In the genomic region with DNA sequence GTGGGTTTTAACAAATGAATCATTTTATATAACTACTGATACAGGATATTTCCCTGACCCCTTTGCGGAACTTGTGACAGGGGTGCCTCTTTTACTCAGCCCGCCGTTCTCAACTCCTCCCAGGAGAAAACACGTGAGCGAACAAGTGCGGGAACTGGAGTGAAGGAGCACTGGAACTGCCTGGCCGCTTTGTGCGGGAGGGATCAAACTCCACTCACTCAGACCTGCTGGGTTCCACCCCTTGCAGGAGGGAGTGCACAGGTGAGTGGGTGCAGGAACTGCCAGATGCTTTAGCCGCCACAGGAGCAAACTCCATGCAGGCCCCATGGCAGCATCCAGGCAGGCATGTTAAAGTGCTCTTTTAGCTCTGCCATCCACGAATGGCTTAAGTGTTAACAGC, we compare ENCODE assay signal across 18 cellular contexts.
DNase-seq lines count a peak whose midpoint lies in the region; ATAC-seq, FAIRE-seq and TF ChIP-seq lines count a peak whose summit lies in the region.
"Had no signal": no experiment of that assay in that cellular context is flagged by ENCODE, and none has a peak within 500 bp of the region (broad histone marks: within the 10 kb centered on the region; RNA-seq: fewer than 3 reads in every experiment).

No MANE protein-coding gene starts in this region.

- H3K4me2 ChIP-seq in GM23338: no peak overlapping the region
- no peak overlapping the region for H3K4me2 ChIP-seq in H1 (ENCODE audit: insufficient read depth in 1 of 2, low read depth in 2 of 2, low read length in 2 of 2)
- H3K4me2 ChIP-seq in neuronal stem cell (ENCODE audit: insufficient read depth, low read length, poor library complexity, severe bottlenecking): no peak overlapping the region
- H3K4me2 ChIP-seq: BLaER1 had no signal

- H3K36me3 ChIP-seq in GM23338 (ENCODE audit: insufficient read depth): peaks cover 7% of the 10 kb centered on the region; the same call in 1 of the 2 replicates
- H3K36me3 ChIP-seq in H1 (ENCODE audit: control insufficient read depth in 2 of 4, insufficient read depth in 4 of 4, low read length in 3 of 4): no peaks in the 10 kb centered on the region
- H3K36me3 ChIP-seq in neuronal stem cell (replicated peaks in 1 of 2; ENCODE audit: control insufficient read depth in 2 of 2, insufficient read depth in 2 of 2, low read length in 2 of 2): no peaks in the 10 kb centered on the region
- H3K36me3 ChIP-seq in aorta (ENCODE audit: control insufficient read depth in 1 of 2, insufficient read depth in 2 of 2, low read length in 1 of 2): no peaks in the 10 kb centered on the region
- H3K36me3 ChIP-seq: BLaER1 had no signal

- H3K9me3 Mint-ChIP-seq in GM23338: no peaks in the 10 kb centered on the region; the same call in 2 of the 3 replicates
- no peaks in the 10 kb centered on the region for H3K9me3 Mint-ChIP-seq in stimulated activated memory B cell treated with anti-CD40 and anti-IgM and Interleukin-4, amounts not matched to agents 10 μg/mL and 1 μg/mL and 100 μg/mL, for 72 hours

- H3K4me1 Mint-ChIP-seq in GM23338: no peaks in the 10 kb centered on the region
- no peaks in the 10 kb centered on the region for H3K4me1 Mint-ChIP-seq in stimulated activated memory B cell treated with anti-CD40 and anti-IgM and Interleukin-4, amounts not matched to agents 10 μg/mL and 1 μg/mL and 100 μg/mL, for 72 hours
- H3K4me1 Mint-ChIP-seq: CD14-positive monocyte; CD4-positive, alpha-beta memory T cell; H9 had no signal

- H3K14ac ChIP-seq in H1 (ENCODE audit: insufficient read length) (no peak overlapping the region), neuronal stem cell (ENCODE audit: low read length) (peak overlapping the region; percentile 38)

- TF ChIP-seq EP300 in H1 (IDR thresholded peaks at IDR 0.05; ENCODE audit: borderline replicate concordance in 1 of 2, low read depth in 2 of 2, low read length in 2 of 2): no peak

- ATAC-seq in GM23338: no peak
- peak; percentile 20 for ATAC-seq in stimulated activated memory B cell treated with anti-CD40 and anti-IgM and Interleukin-4, amounts not matched to agents 10 μg/mL and 1 μg/mL and 100 μg/mL, for 72 hours
- no peak for ATAC-seq in aorta (ENCODE audit: low FRiP score)

- H3K79me2 ChIP-seq in GM23338 (replicated peaks; ENCODE audit: insufficient read depth) (no peaks in the 10 kb centered on the region), H1 (ENCODE audit: control insufficient read depth in 1 of 2, insufficient read depth in 2 of 2, low read length in 2 of 2) (no peaks in the 10 kb centered on the region)

- POLR2A ChIA-PET in H1 (lab: Charles Lee; ENCODE audit: partially characterized antibody): no interaction called here

- no peak overlapping the region for H3K27ac Mint-ChIP-seq in GM23338
- no peak overlapping the region for H3K27ac Mint-ChIP-seq in stimulated activated memory B cell treated with anti-CD40 and anti-IgM and Interleukin-4, amounts not matched to agents 10 μg/mL and 1 μg/mL and 100 μg/mL, for 72 hours
- H3K27ac Mint-ChIP-seq: CD14-positive monocyte; CD4-positive, alpha-beta memory T cell; H9 had no signal

- H3F3A ChIP-seq in GM23338 (replicated peaks; ENCODE audit: low read depth): no peaks in the 10 kb centered on the region

- no peak for TF ChIP-seq CTCF in GM23338 (conservative IDR thresholded peaks at IDR 0.05; ENCODE audit: low read depth in 2 of 2)
- TF ChIP-seq CTCF in H1 (IDR thresholded peaks at IDR 0.05; ENCODE audit: control extremely low read depth in 1 of 3, insufficient read depth in 1 of 3, low read depth in 1 of 3, low read length in 3 of 3): no peak

- H2AK5ac ChIP-seq in H1 (ENCODE audit: low read depth, low read length) (no peak overlapping the region), neuronal stem cell (ENCODE audit: low read depth, low read length) (no peak overlapping the region)

- H2BK15ac ChIP-seq in H1 (ENCODE audit: low read length): no peak overlapping the region
- no peak overlapping the region for H2BK15ac ChIP-seq in neuronal stem cell (ENCODE audit: low read length)

- H3K27ac ChIP-seq in GM23338 (ENCODE audit: low read depth) (no peak overlapping the region), H1 (ENCODE audit: low read depth, low read length) (no peak overlapping the region), neuronal stem cell (replicated peaks; ENCODE audit: low read length) (no peak overlapping the region), aorta (ENCODE audit: low read depth in 1 of 2, low read length in 2 of 2) (no peak overlapping the region)
- H3K27ac ChIP-seq: BLaER1 had no signal

- H3K27me3 ChIP-seq in GM23338 (ENCODE audit: insufficient read depth) (no peaks in the 10 kb centered on the region), H1 (replicated peaks in 1 of 4; ENCODE audit: control insufficient read depth in 3 of 4, extremely low read depth in 1 of 4, insufficient read depth in 3 of 4, low read length in 3 of 4) (no peaks in the 10 kb centered on the region), neuronal stem cell (ENCODE audit: control insufficient read depth in 3 of 3, insufficient read depth in 3 of 3, low read depth in 1 of 3, low read length in 3 of 3) (no peaks in the 10 kb centered on the region), aorta (ENCODE audit: control insufficient read depth in 1 of 2, insufficient read depth in 2 of 2, low read length in 1 of 2) (no peaks in the 10 kb centered on the region)
- H3K27me3 ChIP-seq: BLaER1 had no signal

- H3K4me3 Mint-ChIP-seq in GM23338: no peak overlapping the region
- H3K4me3 Mint-ChIP-seq in stimulated activated memory B cell treated with anti-CD40 and anti-IgM and Interleukin-4, amounts not matched to agents 10 μg/mL and 1 μg/mL and 100 μg/mL, for 72 hours: no peak overlapping the region
- H3K4me3 Mint-ChIP-seq: CD14-positive monocyte; CD4-positive, alpha-beta memory T cell; H9 had no signal

- H3K18ac ChIP-seq in H1 (ENCODE audit: extremely low read depth, low read length) (no peak overlapping the region), neuronal stem cell (ENCODE audit: low read length) (no peak overlapping the region)

- H2BK12ac ChIP-seq in H1 (ENCODE audit: low read depth, low read length): no peak overlapping the region
- no peak overlapping the region for H2BK12ac ChIP-seq in neuronal stem cell (ENCODE audit: low read length)

- H3K9ac ChIP-seq in H1 (replicated peaks in 1 of 4; ENCODE audit: extremely low read depth in 1 of 4, low read depth in 3 of 4, low read length in 3 of 4) (no peak overlapping the region), neuronal stem cell (ENCODE audit: low read depth, low read length, poor library complexity) (no peak overlapping the region)
- H3K9ac ChIP-seq: BLaER1 had no signal

- H2BK5ac ChIP-seq in H1 (ENCODE audit: low read depth, low read length) (no peak overlapping the region), neuronal stem cell (ENCODE audit: low read length) (no peak overlapping the region)

- CTCF ChIA-PET in H1 (lab: Charles Lee; ENCODE audit: partially characterized antibody): no interaction called here

- H3K27me3 Mint-ChIP-seq in GM23338 (ENCODE audit: insufficient read depth, low read depth, poor library complexity): peaks cover 3% of the 10 kb centered on the region
- H3K27me3 Mint-ChIP-seq in stimulated activated memory B cell treated with anti-CD40 and anti-IgM and Interleukin-4, amounts not matched to agents 10 μg/mL and 1 μg/mL and 100 μg/mL, for 72 hours: no peaks in the 10 kb centered on the region
- H3K27me3 Mint-ChIP-seq: CD4-positive, alpha-beta memory T cell had no signal

- no peaks in the 10 kb centered on the region for H3K36me3 Mint-ChIP-seq in GM23338 (ENCODE audit: low read depth)
- no peaks in the 10 kb centered on the region for H3K36me3 Mint-ChIP-seq in stimulated activated memory B cell treated with anti-CD40 and anti-IgM and Interleukin-4, amounts not matched to agents 10 μg/mL and 1 μg/mL and 100 μg/mL, for 72 hours
- H3K36me3 Mint-ChIP-seq: CD14-positive monocyte; CD4-positive, alpha-beta memory T cell had no signal

- no peak for FAIRE-seq in H1 (lab: Jason Lieb, UNC)
- FAIRE-seq: GM12892, GM18507 had no signal

- H3K4me1 ChIP-seq in GM23338 (ENCODE audit: insufficient read depth): no peaks in the 10 kb centered on the region
- no peaks in the 10 kb centered on the region for H3K4me1 ChIP-seq in H1 (replicated peaks in 1 of 4; ENCODE audit: control insufficient read depth in 3 of 4, insufficient read depth in 4 of 4, low read length in 3 of 4)
- H3K4me1 ChIP-seq in neuronal stem cell (ENCODE audit: control insufficient read depth in 2 of 2, insufficient read depth in 1 of 2, low read depth in 1 of 2, low read length in 2 of 2): no peaks in the 10 kb centered on the region
- H3K4me1 ChIP-seq in aorta (ENCODE audit: control insufficient read depth in 1 of 2, insufficient read depth in 2 of 2, low read length in 2 of 2): no peaks in the 10 kb centered on the region
- H3K4me1 ChIP-seq: BLaER1 had no signal

- no peak for TF ChIP-seq POLR2A in H1 (IDR thresholded peaks at IDR 0.05; ENCODE audit: control extremely low read depth in 1 of 2, low read depth in 2 of 2, low read length in 2 of 2)

- H4K91ac ChIP-seq in H1 (replicated peaks; ENCODE audit: insufficient read length, low read length): no peak overlapping the region
- no peak overlapping the region for H4K91ac ChIP-seq in neuronal stem cell (ENCODE audit: low read depth, low read length, poor library complexity)

- H2BK120ac ChIP-seq in H1 (replicated peaks; ENCODE audit: low read depth, low read length) (no peak overlapping the region), neuronal stem cell (ENCODE audit: low read depth, low read length) (no peak overlapping the region)

- 91% methylated on average over 10 of the region's 10 CpGs; no CpG with 5 or more reads in 1 of the 2 experiments for WGBS in H1 (ENCODE audit: extremely low coverage in 1 of 2, insufficient coverage in 1 of 2, insufficient read length in 1 of 2, insufficient replicate concordance in 2 of 2, low coverage in 1 of 2, low lambda C conversion rate in 2 of 2, missing lambda C conversion rate in 1 of 2), 2 experiments
- WGBS in neuronal stem cell (ENCODE audit: extremely low coverage in 2 of 2, insufficient read length in 2 of 2, insufficient replicate concordance in 1 of 2), 2 donors: no CpG with 5 or more reads among the region's 10 CpGs
- 87 to 89% methylated on average over 10 of the region's 10 CpGs for WGBS in aorta, 2 donors

- H3K23me2 ChIP-seq in H1 (ENCODE audit: low read depth, low read length): no peaks in the 10 kb centered on the region

- H2AFZ ChIP-seq in GM23338 (peak overlapping the region; percentile 70; the same call in 1 of the 2 replicates), H1 (ENCODE audit: low read length) (peak overlapping the region; percentile 88), neuronal stem cell (ENCODE audit: low read length) (peak overlapping the region; percentile 59)

- 0 out of 4 replicates have a peak, but pooled peaks cover 0 to 3% of the 10 kb centered on the region in 2 experiments for H3K9me3 ChIP-seq in H1 (ENCODE audit: insufficient read depth in 2 of 2, low read depth in 1 of 2, low read length in 1 of 2)
- H3K9me3 ChIP-seq in neuronal stem cell (replicated peaks in 1 of 2; ENCODE audit: control insufficient read depth in 2 of 2, insufficient read depth in 1 of 2, low read depth in 1 of 2, low read length in 2 of 2): no peaks in the 10 kb centered on the region
- H3K9me3 ChIP-seq in aorta (ENCODE audit: control insufficient read depth, low read length): no peaks in the 10 kb centered on the region
- H3K9me3 ChIP-seq: BLaER1 had no signal

- H4K5ac ChIP-seq in H1 (ENCODE audit: insufficient read length, low read depth, low read length): no peak overlapping the region

- H3K79me1 ChIP-seq in H1 (ENCODE audit: low read depth, low read length) (no peaks in the 10 kb centered on the region), neuronal stem cell (ENCODE audit: low read depth, low read length) (no peaks in the 10 kb centered on the region)

- H3K4me3 ChIP-seq in GM23338 (no peak overlapping the region), H1 (ENCODE audit: extremely low read depth in 1 of 4, insufficient read depth in 2 of 4, low read depth in 3 of 4, low read length in 4 of 4) (no peak overlapping the region), neuronal stem cell (ENCODE audit: low read length in 2 of 2) (no peak overlapping the region), aorta (ENCODE audit: low read length in 2 of 2) (no peak overlapping the region)
- H3K4me3 ChIP-seq: BLaER1 had no signal

- intact Hi-C loops in aorta (cut with DNase I): no loop called here

- DNase-seq in GM23338 (ENCODE audit: low spot score): no peak
- DNase-seq in H1 (ENCODE audit: low read depth in 1 of 2, low spot score in 2 of 2): no peak
- no peak for DNase-seq in neuronal stem cell (ENCODE audit: low spot score)
- no peak for DNase-seq in NCI-H1694 treated with DMSO at 0.1 percent for 48 hours (lab: John Stamatoyannopoulos, UW)
- no peak for DNase-seq in NCI-H2196 (lab: John Stamatoyannopoulos, UW; ENCODE audit: unreplicated experiment)
- no peak for DNase-seq in aorta
- DNase-seq: 8988T; CD4-positive, alpha-beta memory T cell; DMS153; DMS79; GDM1; GOT3; H9 had no signal

- no peak overlapping the region for H3K23ac ChIP-seq in H1 (ENCODE audit: insufficient read length)
- no peak overlapping the region for H3K23ac ChIP-seq in neuronal stem cell (ENCODE audit: low read depth, low read length, poor library complexity)

- no peaks in the 10 kb centered on the region for H3K9me2 ChIP-seq in GM23338 (ENCODE audit: insufficient read depth)

- TF ChIP-seq RAD21 in H1 (IDR thresholded peaks at IDR 0.05 in 1 of 2, conservative IDR thresholded peaks at IDR 0.05 in 1 of 2; ENCODE audit: low read depth in 2 of 2, low read length in 2 of 2): no peak

- H4K8ac ChIP-seq in H1 (ENCODE audit: extremely low read depth, insufficient read depth, low read length): 0 out of 2 replicates have a peak overlapping the region, but pooled peaks have one; percentile 3
- no peak overlapping the region for H4K8ac ChIP-seq in neuronal stem cell (ENCODE audit: low read depth, low read length)

- no peak overlapping the region for H3K4ac ChIP-seq in H1 (replicated peaks; ENCODE audit: insufficient read length, low read depth, low read length)
- H3K4ac ChIP-seq in neuronal stem cell (ENCODE audit: low read length): no peak overlapping the region

- no peaks in the 10 kb centered on the region for H4K20me1 ChIP-seq in GM23338 (replicated peaks; ENCODE audit: insufficient read depth)
- H4K20me1 ChIP-seq in H1 (replicated peaks in 1 of 2; ENCODE audit: control insufficient read depth in 1 of 2, insufficient read depth in 2 of 2, low read length in 2 of 2): no peaks in the 10 kb centered on the region
- H4K20me1 ChIP-seq: BLaER1 had no signal

- H3K56ac ChIP-seq in H1 (replicated peaks; ENCODE audit: insufficient read length, low read depth, low read length): no peak overlapping the region

- H2BK20ac ChIP-seq in H1 (ENCODE audit: low read length): no peak overlapping the region
